ENCODE assay signal across 27 cellular contexts in the genomic region with DNA sequence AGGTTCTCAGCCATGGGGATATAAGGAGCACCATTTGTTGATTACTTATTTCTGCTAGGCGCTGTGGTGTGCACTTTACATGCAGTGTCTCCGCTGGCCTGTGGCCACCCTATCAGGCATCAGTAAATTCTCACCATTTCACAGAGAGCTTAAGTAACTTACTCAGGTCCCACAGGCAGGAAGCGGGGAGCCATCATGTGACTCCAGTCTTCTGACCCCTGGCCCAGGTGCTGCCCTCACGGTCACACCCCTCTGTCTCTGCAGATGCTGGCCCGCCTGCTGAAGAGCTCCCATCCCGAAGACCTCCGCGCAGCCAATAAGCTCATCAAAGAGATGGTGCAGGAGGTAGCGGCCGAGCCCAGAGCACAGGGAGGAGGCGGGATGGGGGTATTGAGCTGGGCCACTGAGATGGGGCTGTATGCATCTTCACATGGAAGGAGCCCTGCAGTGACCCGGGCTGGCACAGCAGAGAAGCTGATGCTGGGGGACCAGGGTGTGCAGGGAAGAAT. TPM values are rescaled to one million over a fixed set of nuclear protein-coding genes. Genes with fewer than 3 reads are reported as not detected.
"Had no signal": no experiment of that assay in that cellular context is flagged by ENCODE, and none has a peak within 500 bp of the region (broad histone marks: within the 10 kb centered on the region; RNA-seq: fewer than 3 reads in every experiment).

No MANE protein-coding gene starts in this region.

- H3K4me3 ChIP-seq: adrenal gland had no signal

- ATAC-seq: activated CD4-positive, CD25-positive, alpha-beta regulatory T cell treated with anti-CD3 and anti-CD28 coated beads, Interleukin-2, amount 50 U/mL, for 24 hours; activated CD8-positive, alpha-beta T cell treated with anti-CD3 and anti-CD28 coated beads for 36 hours; activated T-cell treated with anti-CD3 and anti-CD28 coated beads, Interleukin-2, amount 50 U/mL, for 72 hours; Panc1 had no signal

- H3K27ac Mint-ChIP-seq: activated CD8-positive, alpha-beta T cell treated with anti-CD3 and anti-CD28 coated beads for 36 hours; activated T-cell treated with anti-CD3 and anti-CD28 coated beads, Interleukin-2, amount 50 U/mL, for 72 hours; activated T-helper 2 cell treated with anti-CD3 and anti-CD28 coated beads, Interferon-gamma antibody, Interleukin-2, Interleukin-4, amounts not matched to agents 10 μg/mL and 5 μg/mL and 100 μg/mL, durations not matched to agents 14 hours and 24 hours and 36 hours; T-helper 1 cell treated with Interleukin-12 subunit alpha and Interleukin-12 subunit beta and Interleukin-4 antibody, amounts not matched to agents 30 μg/mL and 1 μg/mL, for 36 hours had no signal

- H3K27ac ChIP-seq: adrenal gland had no signal

- H3K27me3 Mint-ChIP-seq: activated CD8-positive, alpha-beta T cell treated with anti-CD3 and anti-CD28 coated beads for 36 hours; activated naive CD8-positive, alpha-beta T cell treated with anti-CD3 and anti-CD28 coated beads, Interleukin-2, amount 10 ng/mL, durations not matched to agents 7 days and 5 days had no signal

- H3K9me3 ChIP-seq: adrenal gland had no signal

- H3K9me3 Mint-ChIP-seq: activated CD8-positive, alpha-beta T cell treated with anti-CD3 and anti-CD28 coated beads for 36 hours; activated naive CD8-positive, alpha-beta T cell treated with anti-CD3 and anti-CD28 coated beads, Interleukin-2, amount 10 ng/mL, durations not matched to agents 7 days and 5 days; activated T-cell treated with anti-CD3 and anti-CD28 coated beads, Interleukin-2, amount 50 U/mL, for 72 hours; activated T-helper 2 cell treated with anti-CD3 and anti-CD28 coated beads, Interferon-gamma antibody, Interleukin-2, Interleukin-4, amounts not matched to agents 10 μg/mL and 5 μg/mL and 100 μg/mL, durations not matched to agents 14 hours and 24 hours and 36 hours; T-helper 1 cell treated with Interleukin-12 subunit alpha and Interleukin-12 subunit beta and Interleukin-4 antibody, amounts not matched to agents 30 μg/mL and 1 μg/mL, for 36 hours had no signal

- H3K27me3 ChIP-seq: adrenal gland had no signal

- H3K4me3 Mint-ChIP-seq: activated CD8-positive, alpha-beta T cell treated with anti-CD3 and anti-CD28 coated beads for 36 hours; activated naive CD8-positive, alpha-beta T cell treated with anti-CD3 and anti-CD28 coated beads, Interleukin-2, amount 10 ng/mL, durations not matched to agents 7 days and 5 days; activated T-cell treated with anti-CD3 and anti-CD28 coated beads, Interleukin-2, amount 50 U/mL, for 72 hours; T-helper 1 cell treated with Interleukin-12 subunit alpha and Interleukin-12 subunit beta and Interleukin-4 antibody, amounts not matched to agents 30 μg/mL and 1 μg/mL, for 36 hours had no signal

- DNase-seq: activated CD4-positive, alpha-beta T cell treated with anti-CD3 and anti-CD28 coated beads for 4 hours; activated CD8-positive, alpha-beta memory T cell treated with anti-CD3 and anti-CD28 coated beads, Interleukin-2, amount 50 U/mL, for 4 hours; activated CD8-positive, alpha-beta T cell treated with anti-CD3 and anti-CD28 coated beads for 36 hours; activated gamma-delta T cell treated with Interleukin-2 at 50 U/mL for 16 hours; activated naive CD4-positive, alpha-beta T cell treated with anti-CD3 and anti-CD28 coated beads, Interleukin-2, amount 50 U/mL, for 16 hours; activated naive CD8-positive, alpha-beta T cell treated with anti-CD3 and anti-CD28 coated beads, Interleukin-2, amount 10 ng/mL, durations not matched to agents 7 days and 5 days; activated T-cell treated with anti-CD3 and anti-CD28 coated beads, Interleukin-2, amount 50 U/mL, for 72 hours; adrenal gland; anterior cingulate cortex; Kasumi-1; KBM-7; NCI-H1105 treated with DMSO at 0.1 percent for 48 hours; NCI-H146; NCI-H187 treated with DMSO at 0.1 percent for 48 hours; NCI-H2171; NCI-H226; NCI-H526 treated with DMSO at 0.1 percent for 48 hours; NCI-H82; OCI-M1; SHP77 treated with DMSO at 0.1 percent for 48 hours had no signal

RNA-seq across cellular contexts. Expression of a gene that starts 41.5 kb away (rescaled TPM):
- total RNA-seq: activated CD8-positive, alpha-beta T cell treated with anti-CD3 and anti-CD28 coated beads for 36 hours; activated naive CD8-positive, alpha-beta T cell treated with anti-CD3 and anti-CD28 coated beads, Interleukin-2, amount 10 ng/mL, durations not matched to agents 7 days and 5 days; activated T-cell treated with anti-CD3 and anti-CD28 coated beads, Interleukin-2, amount 50 U/mL, for 72 hours; activated T-helper 2 cell treated with anti-CD3 and anti-CD28 coated beads, Interferon-gamma antibody, Interleukin-2, Interleukin-4, amounts not matched to agents 10 μg/mL and 5 μg/mL and 100 μg/mL, durations not matched to agents 14 hours and 24 hours and 36 hours; cardiac septum; NCI-H460; SK-MEL-5 had no signal
